Comparison of ENCODE assay signal across 27 cellular contexts in the genomic region with DNA sequence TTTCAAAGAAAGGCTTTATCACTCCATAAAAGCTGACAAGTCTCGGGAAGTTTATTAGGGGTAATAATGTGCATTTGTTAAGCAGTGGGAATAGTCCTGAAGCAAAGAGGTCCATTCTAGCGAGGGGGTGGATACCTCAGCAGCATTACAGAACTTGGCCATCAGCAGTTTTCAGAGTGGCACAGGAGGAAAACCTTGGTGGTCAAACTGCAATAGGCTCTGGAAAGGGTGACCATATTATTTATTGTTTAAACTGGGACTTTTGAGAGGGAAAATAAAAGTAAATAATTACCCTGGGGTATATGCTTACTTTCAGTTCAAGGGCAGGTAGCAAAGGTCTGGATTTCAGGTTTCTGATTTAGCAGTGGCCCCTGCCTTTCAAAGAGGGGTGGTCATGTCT.
"Had no signal": no experiment of that assay in that cellular context is flagged by ENCODE, and none has a peak within 500 bp of the region (broad histone marks: within the 10 kb centered on the region; RNA-seq: fewer than 3 reads in every experiment).

No MANE protein-coding gene starts in this region.

- H3K27me3 ChIP-seq: body of pancreas, esophagus muscularis mucosa, foreskin keratinocyte, gastrocnemius medialis had no signal

- H3K4me3 ChIP-seq: body of pancreas, esophagus muscularis mucosa, gastrocnemius medialis had no signal

- H3K9me3 Mint-ChIP-seq: activated CD4-positive, alpha-beta T cell treated with anti-CD3 and anti-CD28 coated beads, Interleukin-2, amount 10 ng/mL, durations not matched to agents 24 days and 14 days; activated T-cell treated with anti-CD3 and anti-CD28 coated beads, Interleukin-2, amount 50 U/mL, for 24 hours had no signal

- ATAC-seq: activated CD4-positive, alpha-beta T cell treated with anti-CD3 and anti-CD28 coated beads for 36 hours; activated T-cell treated with anti-CD3 and anti-CD28 coated beads, Interleukin-2, amount 50 U/mL, for 72 hours; body of pancreas; effector memory CD8-positive, alpha-beta T cell; foreskin keratinocyte; gastrocnemius medialis had no signal

- H3K36me3 Mint-ChIP-seq: activated naive CD8-positive, alpha-beta T cell had no signal

- H3K4me1 ChIP-seq: body of pancreas, esophagus muscularis mucosa, foreskin keratinocyte, gastrocnemius medialis had no signal

- H3K27ac ChIP-seq: body of pancreas, esophagus muscularis mucosa, foreskin keratinocyte, gastrocnemius medialis had no signal

- H3K27ac Mint-ChIP-seq: activated CD4-positive, alpha-beta memory T cell treated with anti-CD3 and anti-CD28 coated beads, Interleukin-2, amount 10 ng/mL, durations not matched to agents 7 days and 5 days; activated CD4-positive, alpha-beta T cell treated with anti-CD3 and anti-CD28 coated beads for 36 hours; activated CD4-positive, alpha-beta T cell treated with anti-CD3 and anti-CD28 coated beads, Interleukin-2, amount 10 ng/mL, durations not matched to agents 24 days and 14 days; activated naive CD8-positive, alpha-beta T cell; activated T-cell treated with anti-CD3 and anti-CD28 coated beads, Interleukin-2, amount 50 U/mL, for 24 hours; activated T-cell treated with anti-CD3 and anti-CD28 coated beads, Interleukin-2, amount 50 U/mL, for 72 hours; effector memory CD8-positive, alpha-beta T cell had no signal

- H3K4me1 Mint-ChIP-seq: activated CD4-positive, alpha-beta memory T cell treated with anti-CD3 and anti-CD28 coated beads, Interleukin-2, amount 10 ng/mL, durations not matched to agents 7 days and 5 days; activated CD4-positive, alpha-beta T cell treated with anti-CD3 and anti-CD28 coated beads for 36 hours; activated CD4-positive, alpha-beta T cell treated with anti-CD3 and anti-CD28 coated beads, Interleukin-2, amount 10 ng/mL, durations not matched to agents 24 days and 14 days had no signal

- H3K27me3 Mint-ChIP-seq: activated CD4-positive, alpha-beta memory T cell treated with anti-CD3 and anti-CD28 coated beads, Interleukin-2, amount 10 ng/mL, durations not matched to agents 7 days and 5 days; activated CD4-positive, alpha-beta T cell treated with anti-CD3 and anti-CD28 coated beads for 36 hours; activated CD4-positive, alpha-beta T cell treated with anti-CD3 and anti-CD28 coated beads, Interleukin-2, amount 10 ng/mL, durations not matched to agents 24 days and 14 days; activated naive CD8-positive, alpha-beta T cell; activated T-cell treated with anti-CD3 and anti-CD28 coated beads, Interleukin-2, amount 50 U/mL, for 24 hours; effector memory CD8-positive, alpha-beta T cell had no signal

- H3K4me3 Mint-ChIP-seq: activated CD4-positive, alpha-beta memory T cell treated with anti-CD3 and anti-CD28 coated beads, Interleukin-2, amount 10 ng/mL, durations not matched to agents 7 days and 5 days; activated CD4-positive, alpha-beta T cell treated with anti-CD3 and anti-CD28 coated beads for 36 hours; activated CD4-positive, alpha-beta T cell treated with anti-CD3 and anti-CD28 coated beads, Interleukin-2, amount 10 ng/mL, durations not matched to agents 24 days and 14 days; activated naive CD8-positive, alpha-beta T cell; activated T-cell treated with anti-CD3 and anti-CD28 coated beads, Interleukin-2, amount 50 U/mL, for 24 hours; activated T-cell treated with anti-CD3 and anti-CD28 coated beads, Interleukin-2, amount 50 U/mL, for 72 hours; effector memory CD8-positive, alpha-beta T cell had no signal

- H3K9me3 ChIP-seq: body of pancreas, esophagus muscularis mucosa, gastrocnemius medialis had no signal

- H3K36me3 ChIP-seq: esophagus muscularis mucosa, gastrocnemius medialis had no signal

- DNase-seq: activated CD4-positive, alpha-beta memory T cell treated with anti-CD3 and anti-CD28 coated beads, Interleukin-2, amount 10 ng/mL, durations not matched to agents 7 days and 5 days; activated CD4-positive, alpha-beta T cell treated with anti-CD3 and anti-CD28 coated beads for 36 hours; activated CD4-positive, alpha-beta T cell treated with anti-CD3 and anti-CD28 coated beads, Interleukin-2, amount 10 ng/mL, durations not matched to agents 24 days and 14 days; activated CD4-positive, CD25-positive, alpha-beta regulatory T cell; activated CD4-positive, CD25-positive, alpha-beta regulatory T cell treated with anti-CD3 and anti-CD28 coated beads, Interleukin-2, amount 50 U/mL, for 72 hours; activated CD8-positive, alpha-beta memory T cell treated with anti-CD3 and anti-CD28 coated beads, Interleukin-2, amount 50 U/mL, for 48 hours; activated gamma-delta T cell treated with Interleukin-2 at 50 U/mL for 16 hours; activated naive CD4-positive, alpha-beta T cell treated with anti-CD3 and anti-CD28 coated beads, Interleukin-2, amount 50 U/mL, for 16 hours; activated naive CD4-positive, alpha-beta T cell treated with Interleukin-2 at 50 U/mL for 16 hours; activated T-cell treated with anti-CD3 and anti-CD28 coated beads for 4 hours; activated T-cell treated with anti-CD3 and anti-CD28 coated beads, Interleukin-2, amount 50 U/mL, for 24 hours; activated T-cell treated with anti-CD3 and anti-CD28 coated beads, Interleukin-2, amount 50 U/mL, for 72 hours; amniotic stem cell; anterior cingulate cortex; body of pancreas; caudate nucleus; cortex of kidney; dermis blood vessel endothelial cell; effector CD4-positive, alpha-beta T cell; effector memory CD8-positive, alpha-beta T cell; erythroblast; foreskin keratinocyte; gastrocnemius medialis; glutamatergic neuron; T-helper 2 cell had no signal
